17 cellular contexts compared by ENCODE assay signal in genomic region chr6:46242921-46243320, GRCh38.
DNase-seq lines count a peak whose midpoint lies in the region; ATAC-seq and TF ChIP-seq lines count a peak whose summit lies in the region.
"Had no signal": no experiment of that assay in that cellular context is flagged by ENCODE, and none has a peak within 500 bp of the region (broad histone marks: within the 10 kb centered on the region; RNA-seq: fewer than 3 reads in every experiment).

No MANE protein-coding gene starts in this region.

- no peaks in the 10 kb centered on the region for H3K36me3 ChIP-seq in BLaER1
- no peaks in the 10 kb centered on the region for H3K36me3 ChIP-seq in GM23338 (ENCODE audit: insufficient read depth)
- H3K36me3 ChIP-seq: BE2C; BLaER1 treated with 17β-estradiol and CSF1 and Interleukin-3, amounts not matched to agents 10 nM and 100 nM had no signal

- H3K27me3 ChIP-seq in BLaER1: no peaks in the 10 kb centered on the region
- no peaks in the 10 kb centered on the region for H3K27me3 ChIP-seq in GM23338 (ENCODE audit: insufficient read depth)
- H3K27me3 ChIP-seq: BE2C; BLaER1 treated with 17β-estradiol and CSF1 and Interleukin-3, amounts not matched to agents 10 nM and 100 nM had no signal

- DNase-seq in GM23338 (ENCODE audit: low spot score) (no peak), glutamatergic neuron (no peak), kidney tubule cell (ENCODE audit: low spot score) (no peak)
- DNase-seq: 8988T; ACHN; BE2C; Caco-2; Calu3; CD4-positive, alpha-beta T cell; CD8-positive, alpha-beta T cell; DMS79 treated with DMSO at 0.1 percent for 48 hours; GF-D8 had no signal

- H3K79me2 ChIP-seq in GM23338 (replicated peaks; ENCODE audit: insufficient read depth): no peaks in the 10 kb centered on the region

- no peak overlapping the region for H3K9ac ChIP-seq in BLaER1
- H3K9ac ChIP-seq: BLaER1 treated with 17β-estradiol and CSF1 and Interleukin-3, amounts not matched to agents 10 nM and 100 nM had no signal

- H3K27me3 Mint-ChIP-seq in GM23338 (ENCODE audit: insufficient read depth, low read depth, poor library complexity) (no peaks in the 10 kb centered on the region), glutamatergic neuron (ENCODE audit: unreplicated experiment) (peaks cover 6% of the 10 kb centered on the region)

- ATAC-seq in GM23338: no peak
- no peak for ATAC-seq in GM19455 (IDR thresholded peaks at IDR 0.05; ENCODE audit: unreplicated experiment)
- ATAC-seq in HG03135 (IDR thresholded peaks at IDR 0.05; ENCODE audit: unreplicated experiment): no peak
- ATAC-seq: CD8-positive, alpha-beta T cell had no signal

- H3K27ac Mint-ChIP-seq in GM23338 (peak overlapping the region; percentile 2; the same call in 1 of the 2 replicates), glutamatergic neuron (ENCODE audit: unreplicated experiment) (peak overlapping the region; percentile 13)
- H3K27ac Mint-ChIP-seq: CD4-positive, alpha-beta T cell; CD8-positive, alpha-beta T cell had no signal

- H3K9me2 ChIP-seq in GM23338 (ENCODE audit: insufficient read depth): no peaks in the 10 kb centered on the region

- H3K36me3 Mint-ChIP-seq in GM23338 (ENCODE audit: low read depth) (no peaks in the 10 kb centered on the region), glutamatergic neuron (ENCODE audit: unreplicated experiment) (no peaks in the 10 kb centered on the region)
- H3K36me3 Mint-ChIP-seq: CD8-positive, alpha-beta T cell had no signal

- TF ChIP-seq CTCF in GM23338 (conservative IDR thresholded peaks at IDR 0.05; ENCODE audit: low read depth in 2 of 2) (no peak), glutamatergic neuron (IDR thresholded peaks at IDR 0.05; ENCODE audit: partially characterized antibody, unreplicated experiment) (no peak)

- peaks cover 58% of the 10 kb centered on the region for H3K4me1 ChIP-seq in BLaER1
- no peaks in the 10 kb centered on the region for H3K4me1 ChIP-seq in GM23338 (ENCODE audit: insufficient read depth)
- H3K4me1 ChIP-seq: BE2C, Caco-2 had no signal

- H2AFZ ChIP-seq in GM23338: no peak overlapping the region

- H3F3A ChIP-seq in GM23338 (replicated peaks; ENCODE audit: low read depth): no peaks in the 10 kb centered on the region

- H3K9me3 Mint-ChIP-seq in GM23338 (no peaks in the 10 kb centered on the region), glutamatergic neuron (ENCODE audit: unreplicated experiment) (peaks cover 3% of the 10 kb centered on the region)
- H3K9me3 Mint-ChIP-seq: CD4-positive, alpha-beta T cell; CD8-positive, alpha-beta T cell had no signal

- H3K4me3 Mint-ChIP-seq in GM23338 (no peak overlapping the region), glutamatergic neuron (ENCODE audit: unreplicated experiment) (no peak overlapping the region)
- H3K4me3 Mint-ChIP-seq: CD4-positive, alpha-beta T cell; CD8-positive, alpha-beta T cell had no signal

- H3K4me1 Mint-ChIP-seq in GM23338: peaks cover 4% of the 10 kb centered on the region; the same call in 2 of the 3 replicates
- peaks cover 42% of the 10 kb centered on the region for H3K4me1 Mint-ChIP-seq in glutamatergic neuron (ENCODE audit: low read depth, unreplicated experiment)

- H3K27ac ChIP-seq in BLaER1 (peak overlapping the region; percentile 77; the same call in 1 of the 2 replicates), GM23338 (ENCODE audit: low read depth) (no peak overlapping the region)
- H3K27ac ChIP-seq: C4-2B had no signal

- H3K9me3 ChIP-seq in BLaER1: no peaks in the 10 kb centered on the region
- H3K9me3 ChIP-seq: BE2C, Caco-2 had no signal

- no peak overlapping the region for H3K4me2 ChIP-seq in BLaER1
- no peak overlapping the region for H3K4me2 ChIP-seq in GM23338

- H4K20me1 ChIP-seq in BLaER1 (no peaks in the 10 kb centered on the region), GM23338 (replicated peaks; ENCODE audit: insufficient read depth) (no peaks in the 10 kb centered on the region)
- H4K20me1 ChIP-seq: BLaER1 treated with 17β-estradiol and CSF1 and Interleukin-3, amounts not matched to agents 10 nM and 100 nM had no signal

- no peak overlapping the region for H3K4me3 ChIP-seq in BLaER1
- H3K4me3 ChIP-seq in GM23338: no peak overlapping the region

TF ChIP-seq in GM23338, 12 proteins besides CTCF, POLR2A, EP300 and RAD21 (continues in another document):
- TF ChIP-seq REST (IDR thresholded peaks at IDR 0.05; ENCODE audit: unreplicated experiment): no peak
- TF ChIP-seq JUNB (IDR thresholded peaks at IDR 0.05; ENCODE audit: unreplicated experiment): no peak
- no peak for TF ChIP-seq STAT1 (IDR thresholded peaks at IDR 0.05; ENCODE audit: unreplicated experiment)
- TF ChIP-seq NANOG (IDR thresholded peaks at IDR 0.05; ENCODE audit: borderline replicate concordance): no peak
